Comparison of ENCODE assay signal across 1 cellular context in genomic region chr2:73986085-73986680, GRCh38.
A peak's percentile ranks its signal among the peaks of the same experiment; 100 is the strongest.
TF ChIP-seq lines count a peak whose summit lies in the region.

No MANE protein-coding gene starts in this region.

TF ChIP-seq in HepG2, 621 proteins besides CTCF, POLR2A, EP300 and RAD21 (continued from another document and continues in another):
- TF ChIP-seq ZSCAN5A (CRISPR knock-in tag; IDR thresholded peaks at IDR 0.05; ENCODE audit: borderline replicate concordance) (no peak), ARID2 (CRISPR knock-in tag; IDR thresholded peaks at IDR 0.05; ENCODE audit: borderline replicate concordance) (0 out of 2 replicates have a peak, but pooled peaks have one; percentile 34), ZNF484 (CRISPR knock-in tag; IDR thresholded peaks at IDR 0.05; ENCODE audit: borderline replicate concordance, low read depth) (no peak), SATB2 (CRISPR knock-in tag; IDR thresholded peaks at IDR 0.05) (no peak), HNF4A (CRISPR knock-in tag; IDR thresholded peaks at IDR 0.05) (no peak), ELF3 (CRISPR knock-in tag; IDR thresholded peaks at IDR 0.05) (no peak), ZNF879 (CRISPR knock-in tag; IDR thresholded peaks at IDR 0.05) (no peak), TBL1XR1 (IDR thresholded peaks at IDR 0.05; ENCODE audit: borderline replicate concordance, low read length, partially characterized antibody) (no peak), ZFP91 (CRISPR knock-in tag; IDR thresholded peaks at IDR 0.05; ENCODE audit: borderline replicate concordance) (peak; percentile 41; the same call in 1 of the 2 replicates), ATF5 (CRISPR knock-in tag; IDR thresholded peaks at IDR 0.05; ENCODE audit: low read depth) (no peak), HNF1A (IDR thresholded peaks at IDR 0.05; ENCODE audit: low read depth) (no peak), HNF1A (CRISPR knock-in tag; IDR thresholded peaks at IDR 0.05; ENCODE audit: borderline replicate concordance) (no peak), ZNF230 (CRISPR knock-in tag; IDR thresholded peaks at IDR 0.05) (no peak), CENPX (CRISPR knock-in tag; IDR thresholded peaks at IDR 0.05) (no peak), ZNF354B (CRISPR knock-in tag; IDR thresholded peaks at IDR 0.05) (no peak), MTF1 (CRISPR knock-in tag; IDR thresholded peaks at IDR 0.05) (no peak), PHF8 (CRISPR knock-in tag; IDR thresholded peaks at IDR 0.05) (0 out of 2 replicates have a peak, but pooled peaks have one; percentile 9), DR1 (CRISPR knock-in tag; IDR thresholded peaks at IDR 0.05) (no peak), RARA (CRISPR knock-in tag; IDR thresholded peaks at IDR 0.05) (no peak), ZNF749 (CRISPR knock-in tag; IDR thresholded peaks at IDR 0.05; ENCODE audit: borderline replicate concordance) (no peak), ZSCAN29 (CRISPR knock-in tag; conservative IDR thresholded peaks at IDR 0.05) (no peak), ZNF362 (CRISPR knock-in tag; IDR thresholded peaks at IDR 0.05; ENCODE audit: borderline replicate concordance) (no peak), ZNF563 (CRISPR knock-in tag; IDR thresholded peaks at IDR 0.05) (no peak), ZNF652 (CRISPR knock-in tag; IDR thresholded peaks at IDR 0.05; ENCODE audit: borderline replicate concordance, low read depth) (no peak), ZMYM2 (CRISPR knock-in tag; IDR thresholded peaks at IDR 0.05) (no peak), ZNF317 (CRISPR knock-in tag; IDR thresholded peaks at IDR 0.05) (no peak), ZNF260 (CRISPR knock-in tag; IDR thresholded peaks at IDR 0.05; ENCODE audit: borderline replicate concordance, low read depth) (no peak), BRCA1 (CRISPR knock-in tag; IDR thresholded peaks at IDR 0.05) (no peak), CCDC6 (CRISPR knock-in tag; IDR thresholded peaks at IDR 0.05) (no peak), ZBTB38 (CRISPR knock-in tag; IDR thresholded peaks at IDR 0.05) (peak; percentile 85), BORCS8-MEF2B (CRISPR knock-in tag; IDR thresholded peaks at IDR 0.05) (0 out of 2 replicates have a peak, but pooled peaks have one; percentile 35), ZNF10 (CRISPR knock-in tag; IDR thresholded peaks at IDR 0.05; ENCODE audit: borderline replicate concordance, low read depth) (no peak), RNF2 (conservative IDR thresholded peaks at IDR 0.05; ENCODE audit: low read depth) (no peak), ZNF687 (CRISPR knock-in tag; IDR thresholded peaks at IDR 0.05) (peak; percentile 69), MXI1 (IDR thresholded peaks at IDR 0.05; ENCODE audit: borderline replicate concordance, low read depth, low read length) (no peak), ETV6 (CRISPR knock-in tag; conservative IDR thresholded peaks at IDR 0.05) (no peak), PITX1 (CRISPR knock-in tag; IDR thresholded peaks at IDR 0.05) (peak; percentile 38; the same call in 1 of the 2 replicates)
- TF ChIP-seq, protein P1, sequence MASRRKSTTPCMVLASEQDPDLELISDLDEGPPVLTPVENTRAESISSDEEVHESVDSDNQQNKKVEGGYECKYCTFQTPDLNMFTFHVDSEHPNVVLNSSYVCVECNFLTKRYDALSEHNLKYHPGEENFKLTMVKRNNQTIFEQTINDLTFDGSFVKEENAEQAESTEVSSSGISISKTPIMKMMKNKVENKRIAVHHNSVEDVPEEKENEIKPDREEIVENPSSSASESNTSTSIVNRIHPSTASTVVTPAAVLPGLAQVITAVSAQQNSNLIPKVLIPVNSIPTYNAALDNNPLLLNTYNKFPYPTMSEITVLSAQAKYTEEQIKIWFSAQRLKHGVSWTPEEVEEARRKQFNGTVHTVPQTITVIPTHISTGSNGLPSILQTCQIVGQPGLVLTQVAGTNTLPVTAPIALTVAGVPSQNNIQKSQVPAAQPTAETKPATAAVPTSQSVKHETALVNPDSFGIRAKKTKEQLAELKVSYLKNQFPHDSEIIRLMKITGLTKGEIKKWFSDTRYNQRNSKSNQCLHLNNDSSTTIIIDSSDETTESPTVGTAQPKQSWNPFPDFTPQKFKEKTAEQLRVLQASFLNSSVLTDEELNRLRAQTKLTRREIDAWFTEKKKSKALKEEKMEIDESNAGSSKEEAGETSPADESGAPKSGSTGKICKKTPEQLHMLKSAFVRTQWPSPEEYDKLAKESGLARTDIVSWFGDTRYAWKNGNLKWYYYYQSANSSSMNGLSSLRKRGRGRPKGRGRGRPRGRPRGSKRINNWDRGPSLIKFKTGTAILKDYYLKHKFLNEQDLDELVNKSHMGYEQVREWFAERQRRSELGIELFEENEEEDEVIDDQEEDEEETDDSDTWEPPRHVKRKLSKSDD (CRISPR knock-in tag; IDR thresholded peaks at IDR 0.05; ENCODE audit: low read depth): no peak
- TF ChIP-seq, protein P2, sequence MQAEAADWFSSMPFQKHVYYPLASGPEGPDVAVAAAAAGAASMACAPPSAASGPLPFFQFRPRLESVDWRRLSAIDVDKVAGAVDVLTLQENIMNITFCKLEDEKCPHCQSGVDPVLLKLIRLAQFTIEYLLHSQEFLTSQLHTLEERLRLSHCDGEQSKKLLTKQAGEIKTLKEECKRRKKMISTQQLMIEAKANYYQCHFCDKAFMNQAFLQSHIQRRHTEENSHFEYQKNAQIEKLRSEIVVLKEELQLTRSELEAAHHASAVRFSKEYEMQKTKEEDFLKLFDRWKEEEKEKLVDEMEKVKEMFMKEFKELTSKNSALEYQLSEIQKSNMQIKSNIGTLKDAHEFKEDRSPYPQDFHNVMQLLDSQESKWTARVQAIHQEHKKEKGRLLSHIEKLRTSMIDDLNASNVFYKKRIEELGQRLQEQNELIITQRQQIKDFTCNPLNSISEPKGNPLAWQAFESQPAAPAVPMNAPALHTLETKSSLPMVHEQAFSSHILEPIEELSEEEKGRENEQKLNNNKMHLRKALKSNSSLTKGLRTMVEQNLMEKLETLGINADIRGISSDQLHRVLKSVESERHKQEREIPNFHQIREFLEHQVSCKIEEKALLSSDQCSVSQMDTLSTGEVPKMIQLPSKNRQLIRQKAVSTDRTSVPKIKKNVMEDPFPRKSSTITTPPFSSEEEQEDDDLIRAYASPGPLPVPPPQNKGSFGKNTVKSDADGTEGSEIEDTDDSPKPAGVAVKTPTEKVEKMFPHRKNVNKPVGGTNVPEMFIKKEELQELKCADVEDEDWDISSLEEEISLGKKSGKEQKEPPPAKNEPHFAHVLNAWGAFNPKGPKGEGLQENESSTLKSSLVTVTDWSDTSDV (CRISPR knock-in tag; IDR thresholded peaks at IDR 0.05): no peak
- TF ChIP-seq, protein P3, sequence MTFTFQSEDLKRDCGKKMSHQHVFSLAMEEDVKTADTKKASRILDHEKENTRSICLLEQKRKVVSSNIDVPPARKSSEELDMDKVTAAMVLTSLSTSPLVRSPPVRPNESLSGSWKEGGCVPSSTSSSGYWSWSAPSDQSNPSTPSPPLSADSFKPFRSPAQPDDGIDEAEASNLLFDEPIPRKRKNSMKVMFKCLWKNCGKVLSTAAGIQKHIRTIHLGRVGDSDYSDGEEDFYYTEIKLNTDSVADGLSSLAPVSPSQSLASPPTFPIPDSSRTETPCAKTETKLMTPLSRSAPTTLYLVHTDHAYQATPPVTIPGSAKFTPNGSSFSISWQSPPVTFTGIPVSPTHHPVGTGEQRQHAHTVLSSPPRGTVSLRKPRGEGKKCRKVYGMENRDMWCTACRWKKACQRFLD (CRISPR knock-in tag; IDR thresholded peaks at IDR 0.05; ENCODE audit: borderline replicate concordance): no peak
- TF ChIP-seq, protein P4, sequence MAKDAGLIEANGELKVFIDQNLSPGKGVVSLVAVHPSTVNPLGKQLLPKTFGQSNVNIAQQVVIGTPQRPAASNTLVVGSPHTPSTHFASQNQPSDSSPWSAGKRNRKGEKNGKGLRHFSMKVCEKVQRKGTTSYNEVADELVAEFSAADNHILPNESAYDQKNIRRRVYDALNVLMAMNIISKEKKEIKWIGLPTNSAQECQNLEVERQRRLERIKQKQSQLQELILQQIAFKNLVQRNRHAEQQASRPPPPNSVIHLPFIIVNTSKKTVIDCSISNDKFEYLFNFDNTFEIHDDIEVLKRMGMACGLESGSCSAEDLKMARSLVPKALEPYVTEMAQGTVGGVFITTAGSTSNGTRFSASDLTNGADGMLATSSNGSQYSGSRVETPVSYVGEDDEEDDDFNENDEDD (CRISPR knock-in tag; IDR thresholded peaks at IDR 0.05; ENCODE audit: borderline replicate concordance): no peak
